4 cellular contexts compared by ENCODE assay signal in the genomic region with DNA sequence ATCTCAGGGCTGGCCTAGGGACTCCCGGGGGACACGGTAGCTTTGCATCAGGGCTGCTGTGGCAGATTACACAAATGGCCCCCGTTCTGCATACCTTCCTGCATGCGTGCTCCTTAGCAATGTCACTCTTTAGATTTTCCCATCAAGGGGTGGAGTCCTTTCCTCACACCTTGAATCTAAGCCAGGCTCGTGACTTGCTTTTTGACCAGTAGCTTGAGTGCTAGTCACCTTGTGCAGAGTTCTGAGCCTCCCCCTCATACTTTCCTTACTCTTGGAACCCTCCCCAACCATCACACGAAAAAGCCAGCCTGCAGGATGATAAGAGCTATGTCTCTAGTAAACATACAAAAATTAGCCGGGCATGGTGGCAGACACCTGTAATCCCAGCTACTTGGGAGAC. TPM values are rescaled to one million over a fixed set of nuclear protein-coding genes. Genes with fewer than 3 reads are reported as not detected.
"Had no signal": no experiment of that assay in that cellular context is flagged by ENCODE, and none has a peak within 500 bp of the region (broad histone marks: within the 10 kb centered on the region; RNA-seq: fewer than 3 reads in every experiment).

No MANE protein-coding gene starts in this region.

RNA-seq across cellular contexts. Expression of gene GPR32, which starts 3.2 kb away (rescaled TPM):
- total RNA-seq: LHCN-M2, M059J, MCF 10A, NCI-H460 had no signal

RNA-seq across cellular contexts. Expression of gene ACP4, which starts 16.8 kb away (rescaled TPM):
- total RNA-seq: LHCN-M2, M059J, MCF 10A, NCI-H460 had no signal

RNA-seq across cellular contexts. Expression of gene KLK1, which starts 50.1 kb away (rescaled TPM):
- total RNA-seq: LHCN-M2, M059J had no signal
